In genomic region chr12:62772556-62772955, GRCh38 we compare ENCODE assay signal across 15 cellular contexts.
DNase-seq lines count a peak whose midpoint lies in the region; ATAC-seq and TF ChIP-seq lines count a peak whose summit lies in the region.
"Had no signal": no experiment of that assay in that cellular context is flagged by ENCODE, and none has a peak within 500 bp of the region (broad histone marks: within the 10 kb centered on the region; RNA-seq: fewer than 3 reads in every experiment).

No MANE protein-coding gene starts in this region.

- peak; percentile 73 for ATAC-seq in foreskin keratinocyte
- ATAC-seq in HG03521 (IDR thresholded peaks at IDR 0.05; ENCODE audit: unreplicated experiment) = no peak
- ATAC-seq: CD8-positive, alpha-beta T cell; sciatic nerve had no signal

- H3F3A ChIP-seq in SK-N-SH (replicated peaks; ENCODE audit: insufficient read depth) = no peaks in the 10 kb centered on the region

- CTCF ChIA-PET in SK-N-SH (lab: Yijun Ruan, JAX) = interaction anchor here (1.6 to 2.9 kb wide), 2 partner anchors 18 to 22 kb away, joined by 3 to 11 read pairs; no protein-coding TSS in a partner anchor

- 96% methylated on average over 4 of the region's 4 CpGs for WGBS in SK-N-SH (ENCODE audit: low lambda C conversion rate)

- H3K27ac ChIP-seq in SK-N-SH (ENCODE audit: low read depth in 2 of 2, low read length in 1 of 2) = no peak overlapping the region
- no peak overlapping the region for H3K27ac ChIP-seq in foreskin keratinocyte
- H3K27ac ChIP-seq: thoracic aorta had no signal

- TF ChIP-seq RAD21 in SK-N-SH (IDR thresholded peaks at IDR 0.05; ENCODE audit: low read length) = no peak

- no peaks in the 10 kb centered on the region for H3K79me2 ChIP-seq in SK-N-SH (ENCODE audit: insufficient read depth)

- H3K4me3 ChIP-seq in SK-N-SH (ENCODE audit: low read depth in 2 of 2, low read length in 1 of 2) = no peak overlapping the region
- H3K4me3 ChIP-seq: thoracic aorta had no signal

- H3K9ac ChIP-seq in SK-N-SH = no peak overlapping the region

- H3K27me3 ChIP-seq in SK-N-SH (ENCODE audit: insufficient read depth) (no peaks in the 10 kb centered on the region), foreskin keratinocyte (no peaks in the 10 kb centered on the region)

- H3K4me2 ChIP-seq in SK-N-SH = no peak overlapping the region

- no peaks in the 10 kb centered on the region for H4K20me1 ChIP-seq in SK-N-SH (ENCODE audit: insufficient read depth)

- H3K4me1 ChIP-seq in SK-N-SH (ENCODE audit: control insufficient read depth in 1 of 2, insufficient read depth in 2 of 2, low read depth in 1 of 2, low read length in 1 of 2) (no peaks in the 10 kb centered on the region), foreskin keratinocyte (peaks cover 11% of the 10 kb centered on the region)

- H3K9me3 ChIP-seq in SK-N-SH = no peaks in the 10 kb centered on the region
- H3K9me3 ChIP-seq: thoracic aorta had no signal

- TF ChIP-seq EP300 in SK-N-SH (IDR thresholded peaks at IDR 0.05; ENCODE audit: borderline replicate concordance in 1 of 2, low read depth in 1 of 2, low read length in 1 of 2) = no peak

- H3K9me2 ChIP-seq in SK-N-SH = no peaks in the 10 kb centered on the region

- POLR2A ChIA-PET in SK-N-SH (lab: Yijun Ruan, JAX) = no interaction called here

- DNase-seq in A172 (ENCODE audit: low spot score) = peak; percentile 93
- peak; percentile 76 for DNase-seq in HCEC 1CT
- DNase-seq in SK-N-SH = no peak
- peak in 1 of 2 donors; percentile 53 for DNase-seq in foreskin keratinocyte
- no peak for DNase-seq in SIG-M5 (lab: John Stamatoyannopoulos, UW)
- DNase-seq in stimulated activated CD4-positive, alpha-beta T cell treated with anti-CD3 and anti-CD28 coated beads, Interleukin-4, amount 100 ng/mL, for 4 hours = no peak
- no peak for DNase-seq in stimulated activated CD4-positive, alpha-beta T cell treated with anti-CD3 and anti-CD28 coated beads, Interleukin-1b, Interleukin-23, amount 100 ng/mL, for 48 hours
- DNase-seq: activated CD8-positive, alpha-beta memory T cell treated with anti-CD3 and anti-CD28 coated beads for 24 hours; activated effector memory CD4-positive, alpha-beta T cell treated with anti-CD3 and anti-CD28 coated beads, Interleukin-2, amount 50 U/mL, for 16 hours; amygdala; CD8-positive, alpha-beta T cell; stimulated activated CD8-positive, alpha-beta memory T cell treated with anti-CD3 and anti-CD28 coated beads, Interleukin-4, amount 100 ng/mL, for 48 hours had no signal

- no peak overlapping the region; the same call in 1 of the 2 replicates for H2AFZ ChIP-seq in SK-N-SH (ENCODE audit: low read depth)

- TF ChIP-seq CTCF in SK-N-SH (IDR thresholded peaks at IDR 0.05) (no peak), foreskin keratinocyte (conservative IDR thresholded peaks at IDR 0.05) (no peak)

- no peaks in the 10 kb centered on the region for H3K36me3 ChIP-seq in SK-N-SH (replicated peaks in 1 of 2; ENCODE audit: control insufficient read depth in 1 of 2, insufficient read depth in 2 of 2, low read length in 1 of 2)
- H3K36me3 ChIP-seq: thoracic aorta had no signal

TF ChIP-seq in SK-N-SH, 30 proteins besides CTCF, POLR2A, EP300 and RAD21:
- TF ChIP-seq PBX3 (IDR thresholded peaks at IDR 0.05) (0 out of 2 replicates have a peak, but pooled peaks have one; percentile 11), USF1 (IDR thresholded peaks at IDR 0.05; ENCODE audit: borderline replicate concordance, low read depth) (peak; percentile 18; the same call in 1 of the 2 replicates), EZH2phosphoT487 (IDR thresholded peaks at IDR 0.05; ENCODE audit: borderline replicate concordance, low read depth) (no peak), RXRA (IDR thresholded peaks at IDR 0.05; ENCODE audit: borderline replicate concordance, low read depth) (no peak)

Comparison
In these comparisons a context has a peak if more than half of its experiments do, and no peak if none do; other contexts are left out.
1. DNase-seq: peak in A172 (single experiment) and HCEC 1CT (single experiment); none in SK-N-SH (single experiment), SIG-M5 (single experiment), stimulated activated CD4-positive, alpha-beta T cell treated with anti-CD3 and anti-CD28 coated beads, Interleukin-4, amount 100 ng/mL, for 4 hours (0 of 2) and stimulated activated CD4-positive, alpha-beta T cell treated with anti-CD3 and anti-CD28 coated beads, Interleukin-1b, Interleukin-23, amount 100 ng/mL, for 48 hours (single experiment).